40 cellular contexts compared by ENCODE assay signal in genomic region chr10:18514537-18514936, GRCh38.
"Had no signal": no experiment of that assay in that cellular context is flagged by ENCODE, and none has a peak within 500 bp of the region (broad histone marks: within the 10 kb centered on the region; RNA-seq: fewer than 3 reads in every experiment).

No MANE protein-coding gene starts in this region.

- H3K27me3 Mint-ChIP-seq: activated naive CD4-positive, alpha-beta T cell treated with anti-CD3 and anti-CD28 coated beads, Interleukin-2, amount 10 ng/mL, durations not matched to agents 7 days and 5 days; activated naive CD8-positive, alpha-beta T cell treated with anti-CD3 and anti-CD28 coated beads for 36 hours; activated naive CD8-positive, alpha-beta T cell treated with anti-CD3 and anti-CD28 coated beads, Interleukin-2, amount 10 ng/mL, durations not matched to agents 7 days and 5 days; activated naive CD8-positive, alpha-beta T cell treated with anti-CD3 and anti-CD28 coated beads, Interleukin-2, amount 50 U/mL, for 24 hours; activated T-cell treated with anti-CD3 and anti-CD28 coated beads, Interleukin-2, amount 50 U/mL, for 24 hours; activated T-helper 17 cell treated with anti-CD3 and anti-CD28 coated beads, Interleukin-2, amount 50 U/mL, for 72 hours; brain had no signal

- H3K9me3 Mint-ChIP-seq: activated T-helper 1 cell treated with anti-CD3 and anti-CD28 coated beads, Interleukin-12 subunit alpha, Interleukin-12 subunit beta, Interleukin-2, Interleukin-4 antibody, amounts not matched to agents 30 ng/mL and 10 ng/mL and 1 ng/mL, durations not matched to agents 14 hours and 24 hours and 36 hours; activated T-helper 2 cell treated with anti-CD3 and anti-CD28 coated beads, Interferon-gamma antibody, Interleukin-2, Interleukin-4, amounts not matched to agents 10 μg/mL and 5 μg/mL and 100 μg/mL, durations not matched to agents 14 hours and 24 hours and 36 hours; brain had no signal

- FAIRE-seq: astrocyte, bronchial epithelial cell had no signal

- H3K36me3 ChIP-seq: adrenal gland, ascending aorta, brain microvascular endothelial cell, breast epithelium had no signal

- H3K4me1 Mint-ChIP-seq: activated naive CD4-positive, alpha-beta T cell treated with anti-CD3 and anti-CD28 coated beads, Interleukin-2, amount 10 ng/mL, durations not matched to agents 7 days and 5 days; activated naive CD4-positive, alpha-beta T cell treated with anti-CD3 and anti-CD28 coated beads, Interleukin-2, amount 50 U/mL, for 24 hours; activated naive CD8-positive, alpha-beta T cell treated with anti-CD3 and anti-CD28 coated beads for 36 hours; activated naive CD8-positive, alpha-beta T cell treated with anti-CD3 and anti-CD28 coated beads, Interleukin-2, amount 10 ng/mL, durations not matched to agents 7 days and 5 days; activated naive CD8-positive, alpha-beta T cell treated with anti-CD3 and anti-CD28 coated beads, Interleukin-2, amount 50 U/mL, for 24 hours; activated T-helper 17 cell treated with anti-CD3 and anti-CD28 coated beads, Interleukin-2, amount 50 U/mL, for 72 hours; central memory CD8-positive, alpha-beta T cell had no signal

- H3K9me3 ChIP-seq: adrenal gland, ascending aorta, body of pancreas, breast epithelium had no signal

- H3K27me3 ChIP-seq: adrenal gland, ascending aorta, body of pancreas, brain microvascular endothelial cell, breast epithelium, cardiac muscle cell had no signal

- H3K27ac ChIP-seq: adrenal gland, ascending aorta, body of pancreas, brain microvascular endothelial cell, breast epithelium, cardiac muscle cell had no signal

- H3K27ac Mint-ChIP-seq: activated naive CD4-positive, alpha-beta T cell treated with anti-CD3 and anti-CD28 coated beads for 36 hours; activated naive CD4-positive, alpha-beta T cell treated with anti-CD3 and anti-CD28 coated beads, Interleukin-2, amount 10 ng/mL, durations not matched to agents 7 days and 5 days; activated naive CD4-positive, alpha-beta T cell treated with anti-CD3 and anti-CD28 coated beads, Interleukin-2, amount 50 U/mL, for 24 hours; activated naive CD4-positive, alpha-beta T cell treated with anti-CD3 and anti-CD28 coated beads, Interleukin-2, amount 50 U/mL, for 72 hours; activated naive CD8-positive, alpha-beta T cell; activated naive CD8-positive, alpha-beta T cell treated with anti-CD3 and anti-CD28 coated beads for 36 hours; activated naive CD8-positive, alpha-beta T cell treated with anti-CD3 and anti-CD28 coated beads, Interleukin-2, amount 10 ng/mL, durations not matched to agents 7 days and 5 days; activated naive CD8-positive, alpha-beta T cell treated with anti-CD3 and anti-CD28 coated beads, Interleukin-2, amount 50 U/mL, for 24 hours; activated T-cell treated with anti-CD3 and anti-CD28 coated beads, Interleukin-2, amount 50 U/mL, for 24 hours; activated T-cell treated with anti-CD3 and anti-CD28 coated beads, Interleukin-2, amount 50 U/mL, for 72 hours; activated T-helper 1 cell treated with anti-CD3 and anti-CD28 coated beads, Interleukin-12 subunit alpha, Interleukin-12 subunit beta, Interleukin-2, Interleukin-4 antibody, amounts not matched to agents 30 ng/mL and 10 ng/mL and 1 ng/mL, durations not matched to agents 14 hours and 24 hours and 36 hours; activated T-helper 17 cell treated with anti-CD3 and anti-CD28 coated beads, Interleukin-2, amount 50 U/mL, for 72 hours; activated T-helper 2 cell treated with anti-CD3 and anti-CD28 coated beads, Interferon-gamma antibody, Interleukin-2, Interleukin-4, amounts not matched to agents 10 μg/mL and 5 μg/mL and 100 μg/mL, durations not matched to agents 14 hours and 24 hours and 36 hours; brain had no signal

- ATAC-seq: activated naive CD4-positive, alpha-beta T cell treated with anti-CD3 and anti-CD28 coated beads, Interleukin-2, amount 50 U/mL, for 72 hours; activated naive CD8-positive, alpha-beta T cell treated with anti-CD3 and anti-CD28 coated beads, Interleukin-2, amount 50 U/mL, for 24 hours; activated T-cell treated with anti-CD3 and anti-CD28 coated beads, Interleukin-2, amount 50 U/mL, for 4 hours; activated T-cell treated with anti-CD3 and anti-CD28 coated beads, Interleukin-2, amount 50 U/mL, for 72 hours; activated T-helper 17 cell treated with anti-CD3 and anti-CD28 coated beads, Interleukin-2, amount 50 U/mL, for 72 hours; body of pancreas had no signal

- H3K4me3 Mint-ChIP-seq: activated naive CD4-positive, alpha-beta T cell treated with anti-CD3 and anti-CD28 coated beads for 36 hours; activated naive CD4-positive, alpha-beta T cell treated with anti-CD3 and anti-CD28 coated beads, Interleukin-2, amount 10 ng/mL, durations not matched to agents 7 days and 5 days; activated naive CD4-positive, alpha-beta T cell treated with anti-CD3 and anti-CD28 coated beads, Interleukin-2, amount 50 U/mL, for 24 hours; activated naive CD8-positive, alpha-beta T cell; activated naive CD8-positive, alpha-beta T cell treated with anti-CD3 and anti-CD28 coated beads for 36 hours; activated naive CD8-positive, alpha-beta T cell treated with anti-CD3 and anti-CD28 coated beads, Interleukin-2, amount 10 ng/mL, durations not matched to agents 7 days and 5 days; activated naive CD8-positive, alpha-beta T cell treated with anti-CD3 and anti-CD28 coated beads, Interleukin-2, amount 50 U/mL, for 24 hours; activated T-cell treated with anti-CD3 and anti-CD28 coated beads, Interleukin-2, amount 50 U/mL, for 24 hours; activated T-cell treated with anti-CD3 and anti-CD28 coated beads, Interleukin-2, amount 50 U/mL, for 4 hours; activated T-cell treated with anti-CD3 and anti-CD28 coated beads, Interleukin-2, amount 50 U/mL, for 72 hours; activated T-helper 1 cell treated with anti-CD3 and anti-CD28 coated beads, Interleukin-12 subunit alpha, Interleukin-12 subunit beta, Interleukin-2, Interleukin-4 antibody, amounts not matched to agents 30 ng/mL and 10 ng/mL and 1 ng/mL, durations not matched to agents 14 hours and 24 hours and 36 hours; activated T-helper 17 cell treated with anti-CD3 and anti-CD28 coated beads, Interleukin-2, amount 50 U/mL, for 72 hours; brain; central memory CD8-positive, alpha-beta T cell had no signal

- H3K4me3 ChIP-seq: adrenal gland, ascending aorta, body of pancreas, breast epithelium, cardiac muscle cell had no signal

- DNase-seq: activated effector memory CD4-positive, alpha-beta T cell treated with anti-CD3 and anti-CD28 coated beads, Interleukin-2, amount 50 U/mL, for 16 hours; activated effector memory CD4-positive, alpha-beta T cell treated with Interleukin-2 at 50 U/mL for 16 hours; activated gamma-delta T cell; activated gamma-delta T cell treated with Interleukin-2 at 50 U/mL for 16 hours; activated naive CD4-positive, alpha-beta T cell; activated naive CD4-positive, alpha-beta T cell treated with anti-CD3 and anti-CD28 coated beads for 36 hours; activated naive CD4-positive, alpha-beta T cell treated with anti-CD3 and anti-CD28 coated beads, Interleukin-2, amount 10 ng/mL, durations not matched to agents 7 days and 5 days; activated naive CD4-positive, alpha-beta T cell treated with anti-CD3 and anti-CD28 coated beads, Interleukin-2, amount 50 U/mL, for 16 hours; activated naive CD4-positive, alpha-beta T cell treated with Interleukin-2 at 50 U/mL for 16 hours; activated naive CD8-positive, alpha-beta T cell treated with anti-CD3 and anti-CD28 coated beads for 36 hours; activated naive CD8-positive, alpha-beta T cell treated with anti-CD3 and anti-CD28 coated beads, Interleukin-2, amount 10 ng/mL, durations not matched to agents 7 days and 5 days; activated naive CD8-positive, alpha-beta T cell treated with anti-CD3 and anti-CD28 coated beads, Interleukin-2, amount 50 U/mL, for 24 hours; activated T-cell treated with anti-CD3 and anti-CD28 coated beads, Interleukin-2, amount 50 U/mL, for 1 hour; activated T-cell treated with anti-CD3 and anti-CD28 coated beads, Interleukin-2, amount 50 U/mL, for 24 hours; activated T-cell treated with anti-CD3 and anti-CD28 coated beads, Interleukin-2, amount 50 U/mL, for 4 hours; activated T-cell treated with anti-CD3 and anti-CD28 coated beads, Interleukin-2, amount 50 U/mL, for 48 hours; activated T-cell treated with anti-CD3 and anti-CD28 coated beads, Interleukin-2, amount 50 U/mL, for 72 hours; adrenal gland; amniotic stem cell; amygdala; anterior cingulate cortex; aorta; body of pancreas; brain microvascular endothelial cell; caudate nucleus; central memory CD4-positive, alpha-beta T cell; cerebellar nuclear complex had no signal
